In genomic region chr12:91413591-91413990, GRCh38 we compare ENCODE assay signal across 12 cellular contexts.
DNase-seq lines count a peak whose midpoint lies in the region; ATAC-seq, FAIRE-seq and TF ChIP-seq lines count a peak whose summit lies in the region.
"Had no signal": no experiment of that assay in that cellular context is flagged by ENCODE, and none has a peak within 500 bp of the region (broad histone marks: within the 10 kb centered on the region; RNA-seq: fewer than 3 reads in every experiment).

No MANE protein-coding gene starts in this region.

- intact Hi-C loops in pancreas (cut with DNase I): no loop called here

- H3K27ac ChIP-seq in pancreas (no peak overlapping the region), Peyer's patch (no peak overlapping the region)
- H3K27ac ChIP-seq: VCaP had no signal

- 77 to 79% methylated on average over 3 of the region's 3 CpGs for WGBS in pancreas, 2 donors

- H3K9me3 ChIP-seq in pancreas (no peaks in the 10 kb centered on the region), Peyer's patch (no peaks in the 10 kb centered on the region)

- no peaks in the 10 kb centered on the region for H3K36me3 ChIP-seq in pancreas
- no peaks in the 10 kb centered on the region for H3K36me3 ChIP-seq in Peyer's patch

- TF ChIP-seq CTCF in epithelial cell of proximal tubule (conservative IDR thresholded peaks at IDR 0.05; ENCODE audit: low read depth, low read length) (no peak), pancreas (IDR thresholded peaks at IDR 0.05) (no peak), Peyer's patch (IDR thresholded peaks at IDR 0.05) (no peak)

- H3K4me1 ChIP-seq in pancreas: no peaks in the 10 kb centered on the region
- H3K4me1 ChIP-seq in Peyer's patch: no peaks in the 10 kb centered on the region

- ATAC-seq in pancreas: peak in 2 of 4 donors; percentile 18 to 59
- ATAC-seq in HG03039 (IDR thresholded peaks at IDR 0.05; ENCODE audit: unreplicated experiment): no peak
- no peak for ATAC-seq in GM19397 (IDR thresholded peaks at IDR 0.05; ENCODE audit: unreplicated experiment)

- DNase-seq in GM04503 (ENCODE audit: low read depth) (peak; percentile 13), NCI-H69 (lab: John Stamatoyannopoulos, UW) (peak; percentile 63), epithelial cell of proximal tubule (ENCODE audit: low read depth) (peak; percentile 45), pancreas (no peak), Peyer's patch (no peak), DMS 273 (lab: John Stamatoyannopoulos, UW; ENCODE audit: unreplicated experiment) (no peak)
- DNase-seq: activated effector memory CD4-positive, alpha-beta T cell treated with Interleukin-2 at 50 U/mL for 16 hours; DMS 273 treated with DMSO at 0.1 percent for 48 hours; NCI-H1417 had no signal

- FAIRE-seq in pancreas (lab: Jason Lieb, UNC): peak; percentile 84

- H3K4me3 ChIP-seq in epithelial cell of proximal tubule (ENCODE audit: low read depth, low read length) (no peak overlapping the region), pancreas (no peak overlapping the region), Peyer's patch (no peak overlapping the region)

- no peak for TF ChIP-seq POLR2A in Peyer's patch (IDR thresholded peaks at IDR 0.05)

- H3K27me3 ChIP-seq in pancreas (no peaks in the 10 kb centered on the region), Peyer's patch (no peaks in the 10 kb centered on the region)

Comparison
In these comparisons a context has a peak if more than half of its experiments do, and no peak if none do; other contexts are left out.
1. DNase-seq: peak in GM04503 (single experiment), NCI-H69 (single experiment) and epithelial cell of proximal tubule (single experiment); none in pancreas (0 of 6), Peyer's patch (0 of 3) and DMS 273 (single experiment).